8 cellular contexts compared by ENCODE assay signal in the genomic region with DNA sequence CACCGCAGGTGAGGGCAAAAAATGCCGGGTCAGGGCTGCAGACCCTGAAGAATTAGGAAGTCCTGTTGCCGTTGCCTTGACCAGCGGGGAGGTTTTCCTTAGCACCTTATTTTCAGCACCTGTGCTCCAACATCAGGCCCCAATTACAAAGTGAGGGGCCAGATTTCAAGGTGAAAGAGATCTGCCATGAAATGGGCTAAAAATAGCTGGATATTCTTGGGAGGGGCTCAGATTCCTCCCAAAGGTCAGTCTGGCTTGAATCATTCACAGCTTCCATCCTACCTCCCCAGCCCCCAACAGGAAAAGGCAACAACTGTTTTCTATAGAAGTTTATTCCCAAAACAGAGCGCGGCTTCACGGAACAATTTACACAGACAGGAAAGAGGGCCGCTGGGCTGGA. TPM values are rescaled to one million over a fixed set of nuclear protein-coding genes. Genes with fewer than 3 reads are reported as not detected.
DNase-seq lines count a peak whose midpoint lies in the region; ATAC-seq and TF ChIP-seq lines count a peak whose summit lies in the region.

No MANE protein-coding gene starts in this region.

- peaks cover 18% of the 10 kb centered on the region for H3K4me1 ChIP-seq in CD8-positive, alpha-beta memory T cell (ENCODE audit: insufficient read depth, low read length)
- H3K4me1 ChIP-seq in Panc1 (ENCODE audit: control insufficient read depth, insufficient read depth, low read length) (peaks cover 18% of the 10 kb centered on the region), osteoblast (ENCODE audit: insufficient read depth, low read length) (peaks cover 16% of the 10 kb centered on the region)

- no peaks in the 10 kb centered on the region for H3K27me3 ChIP-seq in CD8-positive, alpha-beta memory T cell (ENCODE audit: insufficient read depth, low read length, poor library complexity, severe bottlenecking)
- H3K27me3 ChIP-seq in Panc1 (ENCODE audit: control insufficient read depth, insufficient read depth, low read length): no peaks in the 10 kb centered on the region
- H3K27me3 ChIP-seq in osteoblast (ENCODE audit: insufficient read depth, low read length): no peaks in the 10 kb centered on the region

- peaks cover 0 to 22% (median 1%) of the 10 kb centered on the region in 3 donors for H3K36me3 Mint-ChIP-seq in CD8-positive, alpha-beta memory T cell

- H3K27ac ChIP-seq in CD8-positive, alpha-beta memory T cell (ENCODE audit: low read depth, low read length): peak overlapping the region; percentile 65
- H3K27ac ChIP-seq in Panc1 (ENCODE audit: low read length): peak overlapping the region; percentile 87
- H3K27ac ChIP-seq in osteoblast (ENCODE audit: low read depth, low read length): peak overlapping the region; percentile 72

- peaks cover 21% of the 10 kb centered on the region for H3K79me2 ChIP-seq in osteoblast (ENCODE audit: insufficient read depth, low read length)

- H3K4me2 ChIP-seq in osteoblast (ENCODE audit: insufficient read depth, low read length): peak overlapping the region; percentile 96

- H2AFZ ChIP-seq in osteoblast (ENCODE audit: low read length): peak overlapping the region; percentile 96

- no peaks in the 10 kb centered on the region for H3K9me3 ChIP-seq in CD8-positive, alpha-beta memory T cell (ENCODE audit: low read length)
- no peaks in the 10 kb centered on the region for H3K9me3 ChIP-seq in Panc1 (ENCODE audit: control insufficient read depth, insufficient read depth, low read depth, low read length)
- H3K9me3 ChIP-seq in osteoblast (ENCODE audit: low read depth, low read length): no peaks in the 10 kb centered on the region

- no TSS peak for BruUV-seq in Panc1 (replicated peaks; lab: Mats Ljungman, UMichigan)

- in situ Hi-C loops in Panc1 (cut with HindIII; ENCODE audit: low pct_unique_long_range_greater_than_20kb, low sequenced_read_pairs): no loop called here

- TF ChIP-seq CTCF in Panc1 (IDR thresholded peaks at IDR 0.05) (no peak), epithelial cell of proximal tubule (conservative IDR thresholded peaks at IDR 0.05; ENCODE audit: low read depth, low read length) (no peak), osteoblast (IDR thresholded peaks at IDR 0.05; ENCODE audit: extremely low read depth, low read depth, low read length) (no peak)

- peaks cover 11 to 31% (median 18%) of the 10 kb centered on the region in 3 donors for H3K4me1 Mint-ChIP-seq in CD8-positive, alpha-beta memory T cell

- H4K20me1 ChIP-seq in osteoblast (ENCODE audit: insufficient read depth, low read length): peaks cover 19% of the 10 kb centered on the region

- no peaks in the 10 kb centered on the region for H3K36me3 ChIP-seq in CD8-positive, alpha-beta memory T cell (ENCODE audit: insufficient read depth, low read length)
- H3K36me3 ChIP-seq in Panc1 (ENCODE audit: control insufficient read depth, insufficient read depth, low read length) (peaks cover 2% of the 10 kb centered on the region), osteoblast (ENCODE audit: insufficient read depth, low read length) (peaks cover 12% of the 10 kb centered on the region)

- peak overlapping the region; percentile 85 to 97 (median 89) for H3K4me3 Mint-ChIP-seq in CD8-positive, alpha-beta memory T cell

- CTCF ChIA-PET in CD8-positive, alpha-beta memory T cell (lab: Charles Lee): interaction anchor here (0.8 to 3.8 kb wide), 6 partner anchors 8 to 104 kb away, joined by 3 to 15 read pairs (median 4); a partner anchor contains a TSS
- CTCF ChIA-PET in Panc1 (lab: Charles Lee): interaction anchor here (0.9 kb wide), 1 partner anchor 8 kb away, joined by 3 read pairs; no protein-coding TSS in a partner anchor

- DNase-seq in CD8-positive, alpha-beta memory T cell: no peak
- DNase-seq in Panc1 (ENCODE audit: low read depth, low spot score) (no peak), epithelial cell of proximal tubule (ENCODE audit: low read depth) (no peak), osteoblast (ENCODE audit: insufficient read length, low spot score, missing footprints) (no peak), anterior cingulate cortex (lab: John Stamatoyannopoulos, UW) (no peak), DMS79 treated with DMSO at 0.1 percent for 48 hours (lab: John Stamatoyannopoulos, UW) (no peak)
- no peak for DNase-seq in stimulated activated CD4-positive, alpha-beta T cell treated with anti-CD3 and anti-CD28 coated beads, Interleukin-4, amount 100 ng/mL, for 24 hours

- H3K27ac Mint-ChIP-seq in CD8-positive, alpha-beta memory T cell: peak overlapping the region in 4 of 8 donors; percentile 40 to 88 (median 74)

- ATAC-seq in Panc1 (no peak), GM19324 (IDR thresholded peaks at IDR 0.05; ENCODE audit: low FRiP score, unreplicated experiment) (no peak)

- H3K4me3 ChIP-seq in CD8-positive, alpha-beta memory T cell (ENCODE audit: low read length): peak overlapping the region; percentile 71
- H3K4me3 ChIP-seq in Panc1 (ENCODE audit: low read depth in 2 of 2, low read length in 2 of 2) (peak overlapping the region; percentile 74 to 85), epithelial cell of proximal tubule (ENCODE audit: low read depth, low read length) (peak overlapping the region; percentile 90), osteoblast (ENCODE audit: insufficient read depth, low read length) (peak overlapping the region; percentile 94)

- POLR2A ChIA-PET in CD8-positive, alpha-beta memory T cell (lab: Charles Lee): interaction anchor here (1.0 to 1.1 kb wide), 3 partner anchors 11 to 50 kb away, joined by 3 to 4 read pairs (median 4); a partner anchor contains a TSS
- POLR2A ChIA-PET in Panc1 (lab: Charles Lee): no interaction called here

- H3K27me3 Mint-ChIP-seq in CD8-positive, alpha-beta memory T cell: peaks cover 0 to 1% of the 10 kb centered on the region in 2 donors

- H3K9me3 Mint-ChIP-seq in CD8-positive, alpha-beta memory T cell: no peaks in the 10 kb centered on the region

- intact Hi-C loops in Panc1 (cut with micrococcal nuclease; ENCODE audit: unreplicated experiment): no loop called here

RNA-seq across cellular contexts. Expression of a gene that starts 0.9 kb away (rescaled TPM):
- 10 to 100 TPM; 26.4 to 28.6 TPM for total RNA-seq in CD8-positive, alpha-beta memory T cell
- 4.9 TPM for polyA plus RNA-seq in CD8-positive, alpha-beta memory T cell
- total RNA-seq in Panc1 (2021; ENCODE audit: unreplicated experiment) (36.3 TPM), epithelial cell of proximal tubule (26.3 and 33.4 TPM in 2 replicates), osteoblast (26.2 and 30.8 TPM in 2 replicates)
- polyA plus RNA-seq in Panc1 (2012; ENCODE audit: insufficient read length): 32.3 TPM

RNA-seq across cellular contexts. Expression of a gene that starts 14.6 kb away (rescaled TPM):
- not detected for total RNA-seq in CD8-positive, alpha-beta memory T cell
- polyA plus RNA-seq in CD8-positive, alpha-beta memory T cell: not detected
- total RNA-seq in Panc1 (2021; ENCODE audit: unreplicated experiment) (not detected), epithelial cell of proximal tubule (not detected in 2 replicates), osteoblast (0.59 TPM in 1 of 2 replicates, not detected in the other)
- 0.34 TPM for polyA plus RNA-seq in Panc1 (2012; ENCODE audit: insufficient read length)

RNA-seq across cellular contexts. Expression of a gene that starts 26.5 kb away (rescaled TPM):
- 10 to 100 TPM; 19.3 TPM for total RNA-seq in CD8-positive, alpha-beta memory T cell
- 0.41 TPM for polyA plus RNA-seq in CD8-positive, alpha-beta memory T cell
- total RNA-seq in Panc1 (2021; ENCODE audit: unreplicated experiment) (7.7 TPM), epithelial cell of proximal tubule (0.87 and 2.5 TPM in 2 replicates), osteoblast (1.2 and 1.4 TPM in 2 replicates)
- polyA plus RNA-seq in Panc1 (2012; ENCODE audit: insufficient read length): 10.8 TPM

RNA-seq across cellular contexts. Expression of a gene that starts 26.7 kb away (rescaled TPM):
- 100 to 1,000 TPM; 244 to 245 TPM for total RNA-seq in CD8-positive, alpha-beta memory T cell
- 172 TPM for polyA plus RNA-seq in CD8-positive, alpha-beta memory T cell
- total RNA-seq in Panc1 (2021; ENCODE audit: unreplicated experiment) (227 TPM), epithelial cell of proximal tubule (348 and 432 TPM in 2 replicates), osteoblast (299 and 308 TPM in 2 replicates)
- polyA plus RNA-seq in Panc1 (2012; ENCODE audit: insufficient read length): 288 TPM

RNA-seq across cellular contexts. Expression of a gene that starts 41.0 kb away (rescaled TPM):
- under 1 TPM; 0.59 to 0.93 TPM for total RNA-seq in CD8-positive, alpha-beta memory T cell
- not detected for polyA plus RNA-seq in CD8-positive, alpha-beta memory T cell
- total RNA-seq in Panc1 (2021; ENCODE audit: unreplicated experiment) (40.0 TPM), epithelial cell of proximal tubule (47.5 and 211 TPM in 2 replicates), osteoblast (12.7 and 21.4 TPM in 2 replicates)
- 21.8 TPM for polyA plus RNA-seq in Panc1 (2012; ENCODE audit: insufficient read length)
